ENCODE assay signal across 23 cellular contexts in genomic region chr5:74682636-74683035, GRCh38. TPM values are rescaled to one million over a fixed set of nuclear protein-coding genes. Genes with fewer than 3 reads are reported as not detected.
DNase-seq lines count a peak whose midpoint lies in the region; ATAC-seq and TF ChIP-seq lines count a peak whose summit lies in the region.
"Had no signal": no experiment of that assay in that cellular context is flagged by ENCODE, and none has a peak within 500 bp of the region (broad histone marks: within the 10 kb centered on the region; RNA-seq: fewer than 3 reads in every experiment).

No MANE protein-coding gene starts in this region.

- no peaks in the 10 kb centered on the region for H4K20me1 ChIP-seq in OCI-LY3 (ENCODE audit: insufficient read depth, low read length)

- CTCF ChIA-PET in activated CD4-positive, alpha-beta memory T cell treated with anti-CD3 and anti-CD28 coated beads, Interleukin-2, amount 10 ng/mL, durations not matched to agents 7 days and 5 days (lab: Charles Lee), result no interaction called here
- CTCF ChIA-PET in activated CD4-positive, alpha-beta memory T cell treated with anti-CD3 and anti-CD28 coated beads for 36 hours (lab: Charles Lee), result no interaction called here

- intact Hi-C loops in activated CD4-positive, alpha-beta memory T cell treated with anti-CD3 and anti-CD28 coated beads for 36 hours (cut with micrococcal nuclease), result no loop called here

- H3K9ac ChIP-seq in OCI-LY3 (ENCODE audit: low read length), result no peak overlapping the region

- no peak overlapping the region for H3K27ac Mint-ChIP-seq in activated CD4-positive, alpha-beta memory T cell treated with anti-CD3 and anti-CD28 coated beads, Interleukin-2, amount 10 ng/mL, durations not matched to agents 7 days and 5 days
- no peak overlapping the region for H3K27ac Mint-ChIP-seq in activated CD4-positive, alpha-beta memory T cell treated with anti-CD3 and anti-CD28 coated beads for 36 hours
- H3K27ac Mint-ChIP-seq in immature natural killer cell, result no peak overlapping the region
- peak overlapping the region; percentile 72 for H3K27ac Mint-ChIP-seq in stimulated activated memory B cell treated with anti-CD40 and anti-IgM and Interleukin-4, amounts not matched to agents 10 μg/mL and 1 μg/mL and 100 μg/mL, for 72 hours
- no peak overlapping the region for H3K27ac Mint-ChIP-seq in activated T-helper 17 cell treated with anti-CD3 and anti-CD28 coated beads, Interleukin-2, amount 50 U/mL, for 72 hours

- H3K4me1 ChIP-seq in OCI-LY3 (ENCODE audit: low read length), result peaks cover 10% of the 10 kb centered on the region

- H2AFZ ChIP-seq in OCI-LY3 (ENCODE audit: low read depth, low read length), result 0 out of 2 replicates have a peak overlapping the region, but pooled peaks have one; percentile 41

- DNase-seq in activated CD4-positive, alpha-beta memory T cell treated with anti-CD3 and anti-CD28 coated beads, Interleukin-2, amount 10 ng/mL, durations not matched to agents 7 days and 5 days, result no peak
- DNase-seq in activated CD4-positive, alpha-beta memory T cell treated with anti-CD3 and anti-CD28 coated beads for 36 hours, result no peak
- DNase-seq in immature natural killer cell, result no peak
- DNase-seq: 8988T; activated CD4-positive, alpha-beta T cell treated with anti-CD3 and anti-CD28 coated beads for 48 hours; activated effector memory CD4-positive, alpha-beta T cell treated with anti-CD3 and anti-CD28 coated beads, Interleukin-2, amount 50 U/mL, for 16 hours; activated T-cell treated with anti-CD3 and anti-CD28 coated beads, Interleukin-2, amount 50 U/mL, for 1 hour; CD4-positive, alpha-beta memory T cell; esophagus squamous epithelium; foreskin melanocyte; heart right ventricle; kidney; left ventricle myocardium superior; mesendoderm; NCI-H2081; NCI-H526; SIG-M5; stimulated activated CD4-positive, alpha-beta T cell treated with anti-CD3 and anti-CD28 coated beads, Interleukin-4, amount 100 ng/mL, for 24 hours had no signal

- no peaks in the 10 kb centered on the region for H3K9me3 ChIP-seq in OCI-LY3 (ENCODE audit: insufficient read depth, low read length)
- H3K9me3 ChIP-seq: esophagus squamous epithelium, heart right ventricle had no signal

- no peaks in the 10 kb centered on the region for H3K9me3 Mint-ChIP-seq in activated CD4-positive, alpha-beta memory T cell treated with anti-CD3 and anti-CD28 coated beads, Interleukin-2, amount 10 ng/mL, durations not matched to agents 7 days and 5 days
- no peaks in the 10 kb centered on the region for H3K9me3 Mint-ChIP-seq in activated CD4-positive, alpha-beta memory T cell treated with anti-CD3 and anti-CD28 coated beads for 36 hours
- H3K9me3 Mint-ChIP-seq in immature natural killer cell, result no peaks in the 10 kb centered on the region
- no peaks in the 10 kb centered on the region for H3K9me3 Mint-ChIP-seq in stimulated activated memory B cell treated with anti-CD40 and anti-IgM and Interleukin-4, amounts not matched to agents 10 μg/mL and 1 μg/mL and 100 μg/mL, for 72 hours
- H3K9me3 Mint-ChIP-seq in activated T-helper 17 cell treated with anti-CD3 and anti-CD28 coated beads, Interleukin-2, amount 50 U/mL, for 72 hours, result no peaks in the 10 kb centered on the region

- ATAC-seq in stimulated activated memory B cell treated with anti-CD40 and anti-IgM and Interleukin-4, amounts not matched to agents 10 μg/mL and 1 μg/mL and 100 μg/mL, for 72 hours, result no peak
- no peak for ATAC-seq in activated T-helper 17 cell treated with anti-CD3 and anti-CD28 coated beads, Interleukin-2, amount 50 U/mL, for 72 hours (replicated peaks)
- no peak for ATAC-seq in HG03280 (IDR thresholded peaks at IDR 0.05; ENCODE audit: unreplicated experiment)
- ATAC-seq in HG03342 (IDR thresholded peaks at IDR 0.05; ENCODE audit: unreplicated experiment), result no peak
- ATAC-seq: heart right ventricle, left ventricle myocardium superior had no signal

- no peak for TF ChIP-seq CTCF in OCI-LY3 (IDR thresholded peaks at IDR 0.05; ENCODE audit: low read depth, low read length)

- peaks cover 21% of the 10 kb centered on the region for H3K4me1 Mint-ChIP-seq in activated CD4-positive, alpha-beta memory T cell treated with anti-CD3 and anti-CD28 coated beads, Interleukin-2, amount 10 ng/mL, durations not matched to agents 7 days and 5 days
- peaks cover 17% of the 10 kb centered on the region for H3K4me1 Mint-ChIP-seq in activated CD4-positive, alpha-beta memory T cell treated with anti-CD3 and anti-CD28 coated beads for 36 hours (ENCODE audit: low read depth)
- H3K4me1 Mint-ChIP-seq in immature natural killer cell, result peaks cover 22 to 24% of the 10 kb centered on the region in 2 donors
- peaks cover 30% of the 10 kb centered on the region for H3K4me1 Mint-ChIP-seq in stimulated activated memory B cell treated with anti-CD40 and anti-IgM and Interleukin-4, amounts not matched to agents 10 μg/mL and 1 μg/mL and 100 μg/mL, for 72 hours
- peaks cover 5% of the 10 kb centered on the region for H3K4me1 Mint-ChIP-seq in activated T-helper 17 cell treated with anti-CD3 and anti-CD28 coated beads, Interleukin-2, amount 50 U/mL, for 72 hours

- POLR2A ChIA-PET in activated CD4-positive, alpha-beta memory T cell treated with anti-CD3 and anti-CD28 coated beads, Interleukin-2, amount 10 ng/mL, durations not matched to agents 7 days and 5 days (lab: Charles Lee), result no interaction called here
- POLR2A ChIA-PET in activated CD4-positive, alpha-beta memory T cell treated with anti-CD3 and anti-CD28 coated beads for 36 hours (lab: Charles Lee), result no interaction called here

- no peaks in the 10 kb centered on the region for H3K36me3 ChIP-seq in OCI-LY3 (replicated peaks; ENCODE audit: low read depth, low read length)
- H3K36me3 ChIP-seq: esophagus squamous epithelium, heart right ventricle had no signal

- peak overlapping the region; percentile 36 for H3K4me2 ChIP-seq in OCI-LY3 (ENCODE audit: low read length)

- peaks cover 17% of the 10 kb centered on the region for H3K79me2 ChIP-seq in OCI-LY3 (ENCODE audit: low read length)

- no peak overlapping the region for H3K27ac ChIP-seq in OCI-LY3 (ENCODE audit: low read length)
- H3K27ac ChIP-seq: esophagus squamous epithelium, heart right ventricle had no signal

- 0 out of 2 replicates have a peak, but pooled peaks cover 3% of the 10 kb centered on the region for H3K27me3 ChIP-seq in OCI-LY3 (ENCODE audit: low read depth, low read length)
- H3K27me3 ChIP-seq: esophagus squamous epithelium, heart right ventricle had no signal

- H3K4me3 Mint-ChIP-seq in activated CD4-positive, alpha-beta memory T cell treated with anti-CD3 and anti-CD28 coated beads, Interleukin-2, amount 10 ng/mL, durations not matched to agents 7 days and 5 days, result peak overlapping the region; percentile 33
- H3K4me3 Mint-ChIP-seq in activated CD4-positive, alpha-beta memory T cell treated with anti-CD3 and anti-CD28 coated beads for 36 hours, result no peak overlapping the region
- H3K4me3 Mint-ChIP-seq in immature natural killer cell, result peak overlapping the region in 4 of 5 donors; percentile 50 to 85 (median 56)
- H3K4me3 Mint-ChIP-seq in stimulated activated memory B cell treated with anti-CD40 and anti-IgM and Interleukin-4, amounts not matched to agents 10 μg/mL and 1 μg/mL and 100 μg/mL, for 72 hours, result no peak overlapping the region
- no peak overlapping the region for H3K4me3 Mint-ChIP-seq in activated T-helper 17 cell treated with anti-CD3 and anti-CD28 coated beads, Interleukin-2, amount 50 U/mL, for 72 hours

- H3K36me3 Mint-ChIP-seq in activated CD4-positive, alpha-beta memory T cell treated with anti-CD3 and anti-CD28 coated beads, Interleukin-2, amount 10 ng/mL, durations not matched to agents 7 days and 5 days (ENCODE audit: low read depth), result peaks cover 7% of the 10 kb centered on the region
- H3K36me3 Mint-ChIP-seq in activated CD4-positive, alpha-beta memory T cell treated with anti-CD3 and anti-CD28 coated beads for 36 hours, result no peaks in the 10 kb centered on the region
- H3K36me3 Mint-ChIP-seq in immature natural killer cell, result no peaks in the 10 kb centered on the region
- no peaks in the 10 kb centered on the region for H3K36me3 Mint-ChIP-seq in stimulated activated memory B cell treated with anti-CD40 and anti-IgM and Interleukin-4, amounts not matched to agents 10 μg/mL and 1 μg/mL and 100 μg/mL, for 72 hours
- H3K36me3 Mint-ChIP-seq in activated T-helper 17 cell treated with anti-CD3 and anti-CD28 coated beads, Interleukin-2, amount 50 U/mL, for 72 hours (ENCODE audit: low read depth), result no peaks in the 10 kb centered on the region
- H3K36me3 Mint-ChIP-seq: CD4-positive, alpha-beta memory T cell had no signal

- peak overlapping the region; percentile 63 for H3K4me3 ChIP-seq in OCI-LY3 (ENCODE audit: low read length)
- H3K4me3 ChIP-seq: esophagus squamous epithelium, heart right ventricle had no signal

- peaks cover 17% of the 10 kb centered on the region for H3K27me3 Mint-ChIP-seq in activated CD4-positive, alpha-beta memory T cell treated with anti-CD3 and anti-CD28 coated beads, Interleukin-2, amount 10 ng/mL, durations not matched to agents 7 days and 5 days
- H3K27me3 Mint-ChIP-seq in activated CD4-positive, alpha-beta memory T cell treated with anti-CD3 and anti-CD28 coated beads for 36 hours, result peaks cover 4% of the 10 kb centered on the region
- H3K27me3 Mint-ChIP-seq in immature natural killer cell (ENCODE audit: low read depth in 3 of 3), result peaks cover 0 to 15% (median 2%) of the 10 kb centered on the region in 3 donors
- H3K27me3 Mint-ChIP-seq in stimulated activated memory B cell treated with anti-CD40 and anti-IgM and Interleukin-4, amounts not matched to agents 10 μg/mL and 1 μg/mL and 100 μg/mL, for 72 hours, result peaks cover 12% of the 10 kb centered on the region
- peaks cover 9% of the 10 kb centered on the region for H3K27me3 Mint-ChIP-seq in activated T-helper 17 cell treated with anti-CD3 and anti-CD28 coated beads, Interleukin-2, amount 50 U/mL, for 72 hours

RNA-seq across cellular contexts. Expression of gene HEXB, which starts 2.4 kb away (rescaled TPM):
- total RNA-seq in activated CD4-positive, alpha-beta memory T cell treated with anti-CD3 and anti-CD28 coated beads, Interleukin-2, amount 10 ng/mL, durations not matched to agents 7 days and 5 days, result 10 to 100 TPM; 86.7 to 87.6 TPM
- total RNA-seq in activated CD4-positive, alpha-beta memory T cell treated with anti-CD3 and anti-CD28 coated beads for 36 hours, result 10 to 100 TPM; 67.1 to 68.5 TPM
- polyA plus RNA-seq in immature natural killer cell, result 100 to 1,000 TPM; 122 to 199 (median 128) TPM
- total RNA-seq in activated T-helper 17 cell treated with anti-CD3 and anti-CD28 coated beads, Interleukin-2, amount 50 U/mL, for 72 hours, result 10 to 100 TPM; 42.4 to 79.0 TPM

RNA-seq across cellular contexts. Expression of gene ENC1, which starts 42.1 kb away (rescaled TPM):
- under 1 TPM; 0.43 to 0.73 TPM for total RNA-seq in activated CD4-positive, alpha-beta memory T cell treated with anti-CD3 and anti-CD28 coated beads, Interleukin-2, amount 10 ng/mL, durations not matched to agents 7 days and 5 days
- total RNA-seq in activated CD4-positive, alpha-beta memory T cell treated with anti-CD3 and anti-CD28 coated beads for 36 hours, result under 1 TPM; 0.29 to 0.44 TPM
- 10 to 100 TPM in 2 of 3 donors, 1 to 10 TPM in 1; 5.4 to 17.2 (median 12.7) TPM for polyA plus RNA-seq in immature natural killer cell
- under 1 TPM; 0.42 to 0.89 TPM for total RNA-seq in activated T-helper 17 cell treated with anti-CD3 and anti-CD28 coated beads, Interleukin-2, amount 50 U/mL, for 72 hours

Comparison
In these comparisons a context has a peak if more than half of its experiments do, and no peak if none do; other contexts are left out.
1. H3K4me3 Mint-ChIP-seq: peak in activated CD4-positive, alpha-beta memory T cell treated with anti-CD3 and anti-CD28 coated beads, Interleukin-2, amount 10 ng/mL, durations not matched to agents 7 days and 5 days (single experiment) and immature natural killer cell (4 of 5); none in activated CD4-positive, alpha-beta memory T cell treated with anti-CD3 and anti-CD28 coated beads for 36 hours (single experiment), stimulated activated memory B cell treated with anti-CD40 and anti-IgM and Interleukin-4, amounts not matched to agents 10 μg/mL and 1 μg/mL and 100 μg/mL, for 72 hours (single experiment) and activated T-helper 17 cell treated with anti-CD3 and anti-CD28 coated beads, Interleukin-2, amount 50 U/mL, for 72 hours (single experiment).